ENCODE assay signal across 2 cellular contexts in the genomic region with DNA sequence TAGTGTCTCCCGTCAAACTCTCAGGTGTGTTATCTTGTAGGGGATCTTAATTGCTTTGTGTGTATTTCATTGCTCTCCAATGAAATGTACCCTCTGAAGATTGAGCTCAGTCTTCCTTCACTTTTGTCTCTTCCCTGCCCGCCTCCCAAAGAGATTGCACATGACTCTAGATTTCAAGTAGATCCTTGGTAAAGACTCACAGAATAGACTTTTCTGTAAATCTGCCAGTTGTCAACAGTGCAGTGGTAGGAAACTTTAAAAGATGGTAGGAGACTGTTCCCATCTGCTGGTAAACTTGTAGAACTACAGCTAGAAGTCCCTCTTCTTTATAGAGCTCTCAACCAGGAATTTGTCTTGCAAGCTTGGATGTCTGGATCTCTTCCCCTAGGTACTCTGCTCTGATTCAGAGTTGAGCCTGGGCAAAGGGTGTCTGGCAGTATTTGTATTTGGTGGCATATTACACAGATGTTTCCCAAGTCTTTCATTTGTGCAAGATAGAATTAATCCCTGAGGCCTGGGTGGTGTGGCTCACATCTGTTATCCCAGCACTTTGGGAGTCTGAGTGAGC.
TF ChIP-seq lines count a peak whose summit lies in the region.

No MANE protein-coding gene starts in this region.

TF ChIP-seq in HEK293, 187 proteins besides CTCF, POLR2A, EP300 and RAD21:
- TF ChIP-seq ZNF660 (tag by site-specific recombination; IDR thresholded peaks at IDR 0.05) = 0 out of 2 replicates have a peak, but pooled peaks have one; percentile 27
- no peak for TF ChIP-seq ZNF544 (tag by site-specific recombination; IDR thresholded peaks at IDR 0.05)
- TF ChIP-seq ZBTB17 (tag by site-specific recombination; IDR thresholded peaks at IDR 0.05) = 0 out of 2 replicates have a peak, but pooled peaks have one; percentile 22
- TF ChIP-seq, protein P1, sequence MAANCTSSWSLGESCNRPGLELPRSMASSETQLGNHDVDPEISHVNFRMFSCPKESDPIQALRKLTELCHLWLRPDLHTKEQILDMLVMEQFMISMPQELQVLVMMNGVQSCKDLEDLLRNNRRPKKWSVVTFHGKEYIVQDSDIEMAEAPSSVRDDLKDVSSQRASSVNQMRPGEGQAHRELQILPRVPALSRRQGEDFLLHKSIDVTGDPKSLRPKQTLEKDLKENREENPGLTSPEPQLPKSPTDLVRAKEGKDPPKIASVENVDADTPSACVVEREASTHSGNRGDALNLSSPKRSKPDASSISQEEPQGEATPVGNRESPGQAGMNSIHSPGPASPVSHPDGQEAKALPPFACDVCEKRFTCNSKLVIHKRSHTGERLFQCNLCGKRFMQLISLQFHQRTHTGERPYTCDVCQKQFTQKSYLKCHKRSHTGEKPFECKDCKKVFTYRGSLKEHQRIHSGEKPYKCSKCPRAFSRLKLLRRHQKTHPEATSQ (tag by site-specific recombination; IDR thresholded peaks at IDR 0.05) = no peak
- TF ChIP-seq, protein P2, sequence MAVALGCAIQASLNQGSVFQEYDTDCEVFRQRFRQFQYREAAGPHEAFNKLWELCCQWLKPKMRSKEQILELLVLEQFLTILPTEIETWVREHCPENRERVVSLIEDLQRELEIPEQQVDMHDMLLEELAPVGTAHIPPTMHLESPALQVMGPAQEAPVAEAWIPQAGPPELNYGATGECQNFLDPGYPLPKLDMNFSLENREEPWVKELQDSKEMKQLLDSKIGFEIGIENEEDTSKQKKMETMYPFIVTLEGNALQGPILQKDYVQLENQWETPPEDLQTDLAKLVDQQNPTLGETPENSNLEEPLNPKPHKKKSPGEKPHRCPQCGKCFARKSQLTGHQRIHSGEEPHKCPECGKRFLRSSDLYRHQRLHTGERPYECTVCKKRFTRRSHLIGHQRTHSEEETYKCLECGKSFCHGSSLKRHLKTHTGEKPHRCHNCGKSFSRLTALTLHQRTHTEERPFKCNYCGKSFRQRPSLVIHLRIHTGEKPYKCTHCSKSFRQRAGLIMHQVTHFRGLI (tag by site-specific recombination; IDR thresholded peaks at IDR 0.05) = no peak
- no peak for TF ChIP-seq ZNF10 (tag by site-specific recombination; IDR thresholded peaks at IDR 0.05)
- TF ChIP-seq GLI2 (tag by site-specific recombination; IDR thresholded peaks at IDR 0.05; ENCODE audit: borderline replicate concordance, low read depth) = no peak
- TF ChIP-seq ZNF654 (tag by site-specific recombination; IDR thresholded peaks at IDR 0.05; ENCODE audit: low read depth) = peak; percentile 86
- TF ChIP-seq IKZF3 (tag by site-specific recombination; IDR thresholded peaks at IDR 0.05) = no peak

TF ChIP-seq in GM12878, 131 proteins besides CTCF, POLR2A, EP300 and RAD21:
- TF ChIP-seq, protein P3, sequence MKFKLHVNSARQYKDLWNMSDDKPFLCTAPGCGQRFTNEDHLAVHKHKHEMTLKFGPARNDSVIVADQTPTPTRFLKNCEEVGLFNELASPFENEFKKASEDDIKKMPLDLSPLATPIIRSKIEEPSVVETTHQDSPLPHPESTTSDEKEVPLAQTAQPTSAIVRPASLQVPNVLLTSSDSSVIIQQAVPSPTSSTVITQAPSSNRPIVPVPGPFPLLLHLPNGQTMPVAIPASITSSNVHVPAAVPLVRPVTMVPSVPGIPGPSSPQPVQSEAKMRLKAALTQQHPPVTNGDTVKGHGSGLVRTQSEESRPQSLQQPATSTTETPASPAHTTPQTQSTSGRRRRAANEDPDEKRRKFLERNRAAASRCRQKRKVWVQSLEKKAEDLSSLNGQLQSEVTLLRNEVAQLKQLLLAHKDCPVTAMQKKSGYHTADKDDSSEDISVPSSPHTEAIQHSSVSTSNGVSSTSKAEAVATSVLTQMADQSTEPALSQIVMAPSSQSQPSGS (IDR thresholded peaks at IDR 0.05; ENCODE audit: low read length) = no peak
- no peak for TF ChIP-seq SIX5 (IDR thresholded peaks at IDR 0.05; ENCODE audit: low read depth, low read length, severe bottlenecking)
- no peak for TF ChIP-seq TCF3 (IDR thresholded peaks at IDR 0.05; ENCODE audit: borderline replicate concordance, insufficient read depth, low read depth, low read length)
- TF ChIP-seq SMC3 (IDR thresholded peaks at IDR 0.05; ENCODE audit: borderline replicate concordance, low read length) = peak; percentile 96
- TF ChIP-seq, protein P4, sequence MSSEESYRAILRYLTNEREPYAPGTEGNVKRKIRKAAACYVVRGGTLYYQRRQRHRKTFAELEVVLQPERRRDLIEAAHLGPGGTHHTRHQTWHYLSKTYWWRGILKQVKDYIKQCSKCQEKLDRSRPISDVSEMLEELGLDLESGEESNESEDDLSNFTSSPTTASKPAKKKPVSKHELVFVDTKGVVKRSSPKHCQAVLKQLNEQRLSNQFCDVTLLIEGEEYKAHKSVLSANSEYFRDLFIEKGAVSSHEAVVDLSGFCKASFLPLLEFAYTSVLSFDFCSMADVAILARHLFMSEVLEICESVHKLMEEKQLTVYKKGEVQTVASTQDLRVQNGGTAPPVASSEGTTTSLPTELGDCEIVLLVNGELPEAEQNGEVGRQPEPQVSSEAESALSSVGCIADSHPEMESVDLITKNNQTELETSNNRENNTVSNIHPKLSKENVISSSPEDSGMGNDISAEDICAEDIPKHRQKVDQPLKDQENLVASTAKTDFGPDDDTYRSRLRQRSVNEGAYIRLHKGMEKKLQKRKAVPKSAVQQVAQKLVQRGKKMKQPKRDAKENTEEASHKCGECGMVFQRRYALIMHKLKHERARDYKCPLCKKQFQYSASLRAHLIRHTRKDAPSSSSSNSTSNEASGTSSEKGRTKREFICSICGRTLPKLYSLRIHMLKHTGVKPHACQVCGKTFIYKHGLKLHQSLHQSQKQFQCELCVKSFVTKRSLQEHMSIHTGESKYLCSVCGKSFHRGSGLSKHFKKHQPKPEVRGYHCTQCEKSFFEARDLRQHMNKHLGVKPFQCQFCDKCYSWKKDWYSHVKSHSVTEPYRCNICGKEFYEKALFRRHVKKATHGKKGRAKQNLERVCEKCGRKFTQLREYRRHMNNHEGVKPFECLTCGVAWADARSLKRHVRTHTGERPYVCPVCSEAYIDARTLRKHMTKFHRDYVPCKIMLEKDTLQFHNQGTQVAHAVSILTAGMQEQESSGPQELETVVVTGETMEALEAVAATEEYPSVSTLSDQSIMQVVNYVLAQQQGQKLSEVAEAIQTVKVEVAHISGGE (CRISPR knock-in tag; IDR thresholded peaks at IDR 0.05) = no peak
- no peak for TF ChIP-seq BRCA1 (IDR thresholded peaks at IDR 0.05; ENCODE audit: low read depth, low read length)
- TF ChIP-seq MEF2B (IDR thresholded peaks at IDR 0.05; ENCODE audit: partially characterized antibody, poor library complexity, severe bottlenecking) = no peak
- no peak for TF ChIP-seq ZNF622 (IDR thresholded peaks at IDR 0.05)
- TF ChIP-seq MYB (IDR thresholded peaks at IDR 0.05; ENCODE audit: borderline replicate concordance, low read depth, low read length) = no peak
- TF ChIP-seq MXI1 (IDR thresholded peaks at IDR 0.05; ENCODE audit: low read depth, low read length) = no peak
- TF ChIP-seq, protein P5, sequence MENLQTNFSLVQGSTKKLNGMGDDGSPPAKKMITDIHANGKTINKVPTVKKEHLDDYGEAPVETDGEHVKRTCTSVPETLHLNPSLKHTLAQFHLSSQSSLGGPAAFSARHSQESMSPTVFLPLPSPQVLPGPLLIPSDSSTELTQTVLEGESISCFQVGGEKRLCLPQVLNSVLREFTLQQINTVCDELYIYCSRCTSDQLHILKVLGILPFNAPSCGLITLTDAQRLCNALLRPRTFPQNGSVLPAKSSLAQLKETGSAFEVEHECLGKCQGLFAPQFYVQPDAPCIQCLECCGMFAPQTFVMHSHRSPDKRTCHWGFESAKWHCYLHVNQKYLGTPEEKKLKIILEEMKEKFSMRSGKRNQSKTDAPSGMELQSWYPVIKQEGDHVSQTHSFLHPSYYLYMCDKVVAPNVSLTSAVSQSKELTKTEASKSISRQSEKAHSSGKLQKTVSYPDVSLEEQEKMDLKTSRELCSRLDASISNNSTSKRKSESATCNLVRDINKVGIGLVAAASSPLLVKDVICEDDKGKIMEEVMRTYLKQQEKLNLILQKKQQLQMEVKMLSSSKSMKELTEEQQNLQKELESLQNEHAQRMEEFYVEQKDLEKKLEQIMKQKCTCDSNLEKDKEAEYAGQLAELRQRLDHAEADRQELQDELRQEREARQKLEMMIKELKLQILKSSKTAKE (IDR thresholded peaks at IDR 0.05; ENCODE audit: low read depth, poor library complexity, severe bottlenecking) = peak; percentile 24
- no peak for TF ChIP-seq MTA2 (IDR thresholded peaks at IDR 0.05; ENCODE audit: low read depth)
- TF ChIP-seq MTA3 (IDR thresholded peaks at IDR 0.05; ENCODE audit: borderline replicate concordance, low read length) = no peak
- no peak for TF ChIP-seq BCL11A (IDR thresholded peaks at IDR 0.05; ENCODE audit: low read depth, low read length)
- 0 out of 2 replicates have a peak, but pooled peaks have one; percentile 12 for TF ChIP-seq YY1 (IDR thresholded peaks at IDR 0.05; ENCODE audit: low read depth, low read length)
- TF ChIP-seq EED (IDR thresholded peaks at IDR 0.05; ENCODE audit: low read depth) = no peak
- TF ChIP-seq, protein P6, sequence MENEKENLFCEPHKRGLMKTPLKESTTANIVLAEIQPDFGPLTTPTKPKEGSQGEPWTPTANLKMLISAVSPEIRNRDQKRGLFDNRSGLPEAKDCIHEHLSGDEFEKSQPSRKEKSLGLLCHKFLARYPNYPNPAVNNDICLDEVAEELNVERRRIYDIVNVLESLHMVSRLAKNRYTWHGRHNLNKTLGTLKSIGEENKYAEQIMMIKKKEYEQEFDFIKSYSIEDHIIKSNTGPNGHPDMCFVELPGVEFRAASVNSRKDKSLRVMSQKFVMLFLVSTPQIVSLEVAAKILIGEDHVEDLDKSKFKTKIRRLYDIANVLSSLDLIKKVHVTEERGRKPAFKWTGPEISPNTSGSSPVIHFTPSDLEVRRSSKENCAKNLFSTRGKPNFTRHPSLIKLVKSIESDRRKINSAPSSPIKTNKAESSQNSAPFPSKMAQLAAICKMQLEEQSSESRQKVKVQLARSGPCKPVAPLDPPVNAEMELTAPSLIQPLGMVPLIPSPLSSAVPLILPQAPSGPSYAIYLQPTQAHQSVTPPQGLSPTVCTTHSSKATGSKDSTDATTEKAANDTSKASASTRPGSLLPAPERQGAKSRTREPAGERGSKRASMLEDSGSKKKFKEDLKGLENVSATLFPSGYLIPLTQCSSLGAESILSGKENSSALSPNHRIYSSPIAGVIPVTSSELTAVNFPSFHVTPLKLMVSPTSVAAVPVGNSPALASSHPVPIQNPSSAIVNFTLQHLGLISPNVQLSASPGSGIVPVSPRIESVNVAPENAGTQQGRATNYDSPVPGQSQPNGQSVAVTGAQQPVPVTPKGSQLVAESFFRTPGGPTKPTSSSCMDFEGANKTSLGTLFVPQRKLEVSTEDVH (IDR thresholded peaks at IDR 0.05; ENCODE audit: low read depth, partially characterized antibody) = no peak
- no peak for TF ChIP-seq RB1 (IDR thresholded peaks at IDR 0.05; ENCODE audit: borderline replicate concordance)
- no peak for TF ChIP-seq RELA (IDR thresholded peaks at IDR 0.05; ENCODE audit: borderline replicate concordance, partially characterized antibody)
- no peak for TF ChIP-seq CHD4 (IDR thresholded peaks at IDR 0.05)
- TF ChIP-seq, protein P7, sequence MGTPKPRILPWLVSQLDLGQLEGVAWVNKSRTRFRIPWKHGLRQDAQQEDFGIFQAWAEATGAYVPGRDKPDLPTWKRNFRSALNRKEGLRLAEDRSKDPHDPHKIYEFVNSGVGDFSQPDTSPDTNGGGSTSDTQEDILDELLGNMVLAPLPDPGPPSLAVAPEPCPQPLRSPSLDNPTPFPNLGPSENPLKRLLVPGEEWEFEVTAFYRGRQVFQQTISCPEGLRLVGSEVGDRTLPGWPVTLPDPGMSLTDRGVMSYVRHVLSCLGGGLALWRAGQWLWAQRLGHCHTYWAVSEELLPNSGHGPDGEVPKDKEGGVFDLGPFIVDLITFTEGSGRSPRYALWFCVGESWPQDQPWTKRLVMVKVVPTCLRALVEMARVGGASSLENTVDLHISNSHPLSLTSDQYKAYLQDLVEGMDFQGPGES (IDR thresholded peaks at IDR 0.05) = no peak
